Comparison of ENCODE assay signal across 8 cellular contexts in genomic region chr16:67029249-67030096, GRCh38. TPM values are rescaled to one million over a fixed set of nuclear protein-coding genes. Genes with fewer than 3 reads are reported as not detected.
DNase-seq lines count a peak whose midpoint lies in the region; ATAC-seq and TF ChIP-seq lines count a peak whose summit lies in the region.

No MANE protein-coding gene starts in this region.

- POLR2A ChIA-PET in activated CD4-positive, alpha-beta memory T cell treated with anti-CD3 and anti-CD28 coated beads for 36 hours (lab: Charles Lee): interaction anchor here (0.6 to 3.7 kb wide), 13 partner anchors 11 to 690 kb away, joined by 3 to 21 read pairs (median 6); partner anchors contain the start of genes FBXL8, GFOD2 and TRADD

- no peaks in the 10 kb centered on the region for H3K27me3 ChIP-seq in Loucy (ENCODE audit: insufficient read depth, low read length, poor library complexity, severe bottlenecking)

- H2AFZ ChIP-seq in Loucy (ENCODE audit: low read length): peak overlapping the region; percentile 70

- DNase-seq in activated CD4-positive, alpha-beta memory T cell treated with anti-CD3 and anti-CD28 coated beads for 36 hours: peak; percentile 77
- DNase-seq in effector CD4-positive, alpha-beta T cell: peak; percentile 44
- DNase-seq in lung microvascular endothelial cell (ENCODE audit: low read depth in 2 of 2) (peak; percentile 73 to 77), NCI-H2107 treated with DMSO at 0.1 percent for 48 hours (lab: John Stamatoyannopoulos, UW; ENCODE audit: unreplicated experiment) (no peak)
- DNase-seq in stimulated activated CD8-positive, alpha-beta memory T cell treated with anti-CD3 and anti-CD28 coated beads, Interleukin-12 subunit alpha, Interleukin-12 subunit beta, amount 100 ng/mL, for 1 hour (ENCODE audit: low read depth): peak; percentile 20

- H3K79me2 ChIP-seq in Loucy (ENCODE audit: insufficient read depth, low read length): peaks cover 59% of the 10 kb centered on the region

- H3K36me3 ChIP-seq in Loucy (ENCODE audit: insufficient read depth, low read length): no peaks in the 10 kb centered on the region

- no peaks in the 10 kb centered on the region for H3K27me3 Mint-ChIP-seq in activated CD4-positive, alpha-beta memory T cell treated with anti-CD3 and anti-CD28 coated beads for 36 hours

- peaks cover 41% of the 10 kb centered on the region for H3K4me1 Mint-ChIP-seq in activated CD4-positive, alpha-beta memory T cell treated with anti-CD3 and anti-CD28 coated beads for 36 hours (ENCODE audit: low read depth)

- peak overlapping the region; percentile 84 for H3K27ac Mint-ChIP-seq in activated CD4-positive, alpha-beta memory T cell treated with anti-CD3 and anti-CD28 coated beads for 36 hours

- H3K4me3 ChIP-seq in GM08714 (ENCODE audit: low read length) (peak overlapping the region; percentile 82), Loucy (ENCODE audit: low read length, poor library complexity, severe bottlenecking) (peak overlapping the region; percentile 83)

- H3K9me3 ChIP-seq in Loucy (ENCODE audit: insufficient read depth, low read depth, low read length): no peaks in the 10 kb centered on the region

- peaks cover 40% of the 10 kb centered on the region for H4K20me1 ChIP-seq in Loucy (ENCODE audit: insufficient read depth, low read length, poor library complexity, severe bottlenecking)

- no peak for TF ChIP-seq CTCF in Loucy (conservative IDR thresholded peaks at IDR 0.05; ENCODE audit: low read length)

- intact Hi-C loops in activated CD4-positive, alpha-beta memory T cell treated with anti-CD3 and anti-CD28 coated beads for 36 hours (cut with micrococcal nuclease): loop anchor here (1.0 to 5.0 kb wide), 2 partner anchors 26 to 533 kb away; partner anchors contain the start of gene CTCF

- H3K4me1 ChIP-seq in Loucy (ENCODE audit: insufficient read depth, low read length, poor library complexity, severe bottlenecking): peaks cover 45% of the 10 kb centered on the region

- H3F3A ChIP-seq in Loucy (ENCODE audit: low read depth): no peaks in the 10 kb centered on the region

- H3K9ac ChIP-seq in Loucy (ENCODE audit: low read depth, low read length, poor library complexity, severe bottlenecking): peak overlapping the region; percentile 86

- no peaks in the 10 kb centered on the region for H3K9me2 ChIP-seq in Loucy (replicated peaks; ENCODE audit: low read depth, low read length)

- peak overlapping the region; percentile 89 for H3K4me3 Mint-ChIP-seq in activated CD4-positive, alpha-beta memory T cell treated with anti-CD3 and anti-CD28 coated beads for 36 hours

- CTCF ChIA-PET in activated CD4-positive, alpha-beta memory T cell treated with anti-CD3 and anti-CD28 coated beads for 36 hours (lab: Charles Lee): interaction anchor here (0.6 to 8.0 kb wide), 16 partner anchors 9 to 133 kb away, joined by 3 to 56 read pairs (median 4); partner anchors contain the start of genes B3GNT9, FBXL8 and TRADD

- H3K9me3 Mint-ChIP-seq in activated CD4-positive, alpha-beta memory T cell treated with anti-CD3 and anti-CD28 coated beads for 36 hours: no peaks in the 10 kb centered on the region

- peaks cover 29% of the 10 kb centered on the region for H3K36me3 Mint-ChIP-seq in activated CD4-positive, alpha-beta memory T cell treated with anti-CD3 and anti-CD28 coated beads for 36 hours

- peak; percentile 36 for ATAC-seq in GM21786 (IDR thresholded peaks at IDR 0.05; ENCODE audit: unreplicated experiment)

- H3K4me2 ChIP-seq in Loucy (ENCODE audit: low read depth, low read length, poor library complexity, severe bottlenecking): peak overlapping the region; percentile 77

RNA-seq across cellular contexts. Expression of gene CBFB, which starts 0.5 kb away (rescaled TPM):
- 100 to 1,000 TPM; 155 to 163 TPM for total RNA-seq in activated CD4-positive, alpha-beta memory T cell treated with anti-CD3 and anti-CD28 coated beads for 36 hours
- total RNA-seq in lung microvascular endothelial cell: 35.9 and 40.8 TPM in 2 replicates

RNA-seq across cellular contexts. Expression of gene CES4A, which starts 41.1 kb away (rescaled TPM):
- total RNA-seq in activated CD4-positive, alpha-beta memory T cell treated with anti-CD3 and anti-CD28 coated beads for 36 hours: 10 to 100 TPM; 25.0 to 25.9 TPM
- 1.1 and 1.2 TPM in 2 replicates for total RNA-seq in lung microvascular endothelial cell

Comparison
In these comparisons a context has a peak if more than half of its experiments do, and no peak if none do; other contexts are left out.
1. RNA of gene CES4A, which starts 41.1 kb away (total RNA-seq): 25.0 to 25.9 TPM in activated CD4-positive, alpha-beta memory T cell treated with anti-CD3 and anti-CD28 coated beads for 36 hours; 1.1 to 1.2 TPM in lung microvascular endothelial cell; every median in the first group is over 10 times any median in the second.